9 cellular contexts compared by ENCODE assay signal in the genomic region with DNA sequence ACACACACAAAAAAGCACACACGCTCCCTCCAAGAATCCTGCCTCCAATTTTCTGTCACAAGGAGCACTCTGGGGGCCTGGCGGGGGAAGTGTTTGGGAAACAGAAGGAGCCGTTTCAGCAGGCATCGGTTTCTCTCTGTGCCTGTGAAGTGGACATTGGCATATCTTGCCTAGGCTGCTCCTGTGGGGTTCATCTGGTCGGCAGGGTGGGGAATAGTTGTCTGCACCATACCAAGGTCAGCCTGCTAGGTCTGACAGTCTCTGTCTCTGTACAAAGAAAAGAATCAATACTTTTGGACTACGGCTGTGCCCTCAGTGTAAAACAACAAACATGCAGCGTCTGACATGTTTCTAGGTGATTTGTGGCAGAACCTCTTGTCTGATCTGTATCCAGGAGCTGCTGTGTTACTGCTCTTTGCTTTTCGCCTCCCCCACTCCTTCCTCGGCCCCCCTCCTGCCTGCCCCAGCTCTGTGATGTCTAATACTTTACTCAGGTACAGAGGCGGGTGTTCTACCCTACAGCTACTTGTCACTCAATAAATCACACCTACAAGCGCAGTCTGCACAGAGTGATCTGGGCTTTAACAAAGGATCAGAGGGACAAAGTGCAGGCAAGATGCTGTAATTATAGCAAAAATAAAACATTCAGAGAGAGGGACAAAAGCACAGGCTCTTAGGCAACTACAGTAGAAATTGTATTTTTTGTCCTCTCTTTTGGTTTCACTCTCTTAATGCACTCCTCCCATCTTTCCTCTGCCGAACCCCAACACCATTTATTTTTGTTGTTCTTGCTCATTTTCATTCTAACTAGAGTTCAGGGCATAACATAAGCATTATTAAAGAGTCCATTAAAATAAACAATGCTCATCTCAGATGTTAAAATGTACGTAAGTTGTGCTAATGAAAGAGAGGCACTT.
DNase-seq lines count a peak whose midpoint lies in the region; ATAC-seq, FAIRE-seq and TF ChIP-seq lines count a peak whose summit lies in the region.
"Had no signal": no experiment of that assay in that cellular context is flagged by ENCODE, and none has a peak within 500 bp of the region (broad histone marks: within the 10 kb centered on the region; RNA-seq: fewer than 3 reads in every experiment).

No MANE protein-coding gene starts in this region.

- CTCF ChIA-PET in activated naive CD4-positive, alpha-beta T cell treated with anti-CD3 and anti-CD28 coated beads for 36 hours (lab: Charles Lee), result no interaction called here

- peak overlapping the region; percentile 24 for H3K9ac ChIP-seq in SK-N-MC (ENCODE audit: insufficient read length)

- TF ChIP-seq CTCF in right atrium auricular region (IDR thresholded peaks at IDR 0.05) (no peak), progenitor cell of endocrine pancreas (IDR thresholded peaks at IDR 0.05; ENCODE audit: unreplicated experiment) (no peak)

- H3K27me3 Mint-ChIP-seq in progenitor cell of endocrine pancreas, result peaks cover 2% of the 10 kb centered on the region
- H3K27me3 Mint-ChIP-seq in activated naive CD4-positive, alpha-beta T cell treated with anti-CD3 and anti-CD28 coated beads for 36 hours (ENCODE audit: low read depth), result peaks cover 2% of the 10 kb centered on the region

- no peaks in the 10 kb centered on the region for H3K9me3 ChIP-seq in SK-N-MC (ENCODE audit: low read depth, low read length)
- no peaks in the 10 kb centered on the region for H3K9me3 ChIP-seq in right atrium auricular region

- no peaks in the 10 kb centered on the region for H3K36me3 Mint-ChIP-seq in progenitor cell of endocrine pancreas (ENCODE audit: insufficient read depth)
- no peaks in the 10 kb centered on the region for H3K36me3 Mint-ChIP-seq in activated naive CD4-positive, alpha-beta T cell treated with anti-CD3 and anti-CD28 coated beads for 36 hours (ENCODE audit: low read depth)
- H3K36me3 Mint-ChIP-seq: natural killer cell had no signal

- H3K4me3 ChIP-seq in SK-N-MC (0 out of 2 replicates have a peak overlapping the region, but pooled peaks have one; percentile 12), right atrium auricular region (peak overlapping the region in 1 of 2 donors; percentile 16)

- DNase-seq in H54 (ENCODE audit: insufficient read length, low spot score) (no peak), SK-N-MC (ENCODE audit: low read depth, low spot score) (no peak), right atrium auricular region (ENCODE audit: low spot score) (peak; percentile 62), progenitor cell of endocrine pancreas (ENCODE audit: low spot score, unreplicated experiment) (no peak), SW 1271 (lab: John Stamatoyannopoulos, UW) (no peak), Ammon's horn (ENCODE audit: low spot score) (no peak)
- DNase-seq in activated naive CD4-positive, alpha-beta T cell treated with anti-CD3 and anti-CD28 coated beads for 36 hours, result no peak
- DNase-seq: natural killer cell had no signal

- no peak for ATAC-seq in HG03025 (IDR thresholded peaks at IDR 0.05; ENCODE audit: low FRiP score, unreplicated experiment)
- ATAC-seq: natural killer cell had no signal

- peak; percentile 89 for FAIRE-seq in H54 (lab: Jason Lieb, UNC)

- peaks cover 25% of the 10 kb centered on the region for H3K4me1 Mint-ChIP-seq in progenitor cell of endocrine pancreas (ENCODE audit: low read depth)
- no peaks in the 10 kb centered on the region for H3K4me1 Mint-ChIP-seq in activated naive CD4-positive, alpha-beta T cell treated with anti-CD3 and anti-CD28 coated beads for 36 hours (ENCODE audit: low read depth)

- peak overlapping the region; percentile 35 for H3K4me3 Mint-ChIP-seq in progenitor cell of endocrine pancreas (ENCODE audit: low read depth)
- no peak overlapping the region for H3K4me3 Mint-ChIP-seq in activated naive CD4-positive, alpha-beta T cell treated with anti-CD3 and anti-CD28 coated beads for 36 hours
- H3K4me3 Mint-ChIP-seq: natural killer cell had no signal

- no peaks in the 10 kb centered on the region for H3K9me3 Mint-ChIP-seq in progenitor cell of endocrine pancreas (ENCODE audit: low read depth)
- peaks cover 2% of the 10 kb centered on the region for H3K9me3 Mint-ChIP-seq in activated naive CD4-positive, alpha-beta T cell treated with anti-CD3 and anti-CD28 coated beads for 36 hours
- H3K9me3 Mint-ChIP-seq: natural killer cell had no signal

- no peak for TF ChIP-seq POLR2A in H54 (IDR thresholded peaks at IDR 0.05; ENCODE audit: low read depth, low read length)

- intact Hi-C loops in activated naive CD4-positive, alpha-beta T cell treated with anti-CD3 and anti-CD28 coated beads for 36 hours (cut with micrococcal nuclease), result no loop called here

- H3K27ac ChIP-seq in SK-N-MC, result no peak overlapping the region
- peak overlapping the region in 1 of 2 donors; percentile 19 for H3K27ac ChIP-seq in right atrium auricular region

- H3K27me3 ChIP-seq in right atrium auricular region, result no peaks in the 10 kb centered on the region

- no peaks in the 10 kb centered on the region for H3K36me3 ChIP-seq in SK-N-MC (ENCODE audit: insufficient read depth, low read length)
- no peaks in the 10 kb centered on the region for H3K36me3 ChIP-seq in right atrium auricular region

- H3K27ac Mint-ChIP-seq in progenitor cell of endocrine pancreas, result peak overlapping the region; percentile 26
- H3K27ac Mint-ChIP-seq in activated naive CD4-positive, alpha-beta T cell treated with anti-CD3 and anti-CD28 coated beads for 36 hours, result no peak overlapping the region
- H3K27ac Mint-ChIP-seq: natural killer cell had no signal

- H3K4me1 ChIP-seq in right atrium auricular region, result peaks cover 0 to 8% of the 10 kb centered on the region in 2 donors
